Comparison of ENCODE assay signal across 1 cellular context in the genomic region with DNA sequence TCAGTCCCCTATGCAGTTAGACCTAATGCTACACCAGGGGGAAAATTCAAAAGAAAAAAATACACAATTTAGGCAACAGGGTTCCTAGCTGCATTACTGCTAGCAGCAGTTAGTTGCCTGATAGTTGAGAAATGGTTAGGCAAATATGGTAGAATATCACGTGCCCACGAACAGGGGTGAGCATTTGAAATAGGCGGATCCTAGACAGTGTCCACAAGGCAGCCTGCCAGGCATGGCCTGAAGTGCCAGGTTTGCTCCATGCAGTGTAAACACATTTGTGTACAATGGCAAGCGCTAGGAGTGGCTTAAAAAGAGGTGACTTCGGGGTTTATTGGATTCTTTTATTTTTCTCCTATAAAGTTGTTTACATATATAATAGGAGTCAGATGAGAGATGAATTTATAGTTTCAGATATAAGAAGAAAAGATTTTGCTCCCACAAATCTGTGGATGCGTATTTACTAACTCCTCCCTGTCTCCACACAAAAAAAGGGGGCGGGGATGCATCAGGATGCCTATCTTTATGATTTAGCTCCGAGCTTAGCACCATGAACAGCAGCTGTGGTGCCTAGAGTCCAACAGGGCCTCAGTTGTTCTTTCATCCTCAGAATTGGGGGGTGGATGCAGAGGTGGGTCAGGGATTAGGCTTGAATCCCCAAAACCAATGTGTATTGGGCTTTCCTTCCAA.
A peak's percentile ranks its signal among the peaks of the same experiment; 100 is the strongest.
TF ChIP-seq lines count a peak whose summit lies in the region.

No MANE protein-coding gene starts in this region.

TF ChIP-seq in HepG2, 621 proteins besides CTCF, POLR2A, EP300 and RAD21 (continued from another document):
- TF ChIP-seq USF2 (IDR thresholded peaks at IDR 0.05; ENCODE audit: low read depth, low read length) (peak; percentile 58), USF2 (CRISPR knock-in tag; IDR thresholded peaks at IDR 0.05; ENCODE audit: borderline replicate concordance) (peak; percentile 40; the same call in 1 of the 2 replicates), ZNF143 (CRISPR knock-in tag; IDR thresholded peaks at IDR 0.05) (no peak), ZNF138 (CRISPR knock-in tag; IDR thresholded peaks at IDR 0.05; ENCODE audit: low read depth) (no peak), RFXANK (CRISPR knock-in tag; IDR thresholded peaks at IDR 0.05) (no peak), GLMP (CRISPR knock-in tag; IDR thresholded peaks at IDR 0.05; ENCODE audit: borderline replicate concordance) (no peak), PITX1 (CRISPR knock-in tag; IDR thresholded peaks at IDR 0.05) (no peak), CREB1 (IDR thresholded peaks at IDR 0.05) (no peak), CREB1 (CRISPR knock-in tag; IDR thresholded peaks at IDR 0.05) (no peak), PHF21A (CRISPR knock-in tag; IDR thresholded peaks at IDR 0.05) (no peak), ZNF354B (CRISPR knock-in tag; IDR thresholded peaks at IDR 0.05) (no peak), FOXA1 (IDR thresholded peaks at IDR 0.05) (no peak), FOXA1 (CRISPR knock-in tag; IDR thresholded peaks at IDR 0.05) (peak; percentile 46), CREM (IDR thresholded peaks at IDR 0.05) (no peak), CREM (CRISPR knock-in tag; IDR thresholded peaks at IDR 0.05) (no peak), DNMT3B (CRISPR knock-in tag; conservative IDR thresholded peaks at IDR 0.05) (no peak), BHLHE40 (IDR thresholded peaks at IDR 0.05; ENCODE audit: low read length) (peak; percentile 82), EEA1 (CRISPR knock-in tag; IDR thresholded peaks at IDR 0.05; ENCODE audit: borderline replicate concordance) (no peak), ZNF780A (CRISPR knock-in tag; IDR thresholded peaks at IDR 0.05) (no peak), BCL6 (CRISPR knock-in tag; IDR thresholded peaks at IDR 0.05) (peak; percentile 23; the same call in 1 of the 2 replicates), ZNF768 (CRISPR knock-in tag; IDR thresholded peaks at IDR 0.05) (no peak), FLYWCH1 (CRISPR knock-in tag; IDR thresholded peaks at IDR 0.05) (no peak), GLI4 (CRISPR knock-in tag; IDR thresholded peaks at IDR 0.05; ENCODE audit: borderline replicate concordance) (no peak), FOXP1 (IDR thresholded peaks at IDR 0.05) (no peak), FOXP1 (CRISPR knock-in tag; IDR thresholded peaks at IDR 0.05) (peak; percentile 49; the same call in 1 of the 2 replicates), ZNF776 (CRISPR knock-in tag; IDR thresholded peaks at IDR 0.05) (no peak), FOXA3 (CRISPR knock-in tag; IDR thresholded peaks at IDR 0.05) (peak; percentile 51), ZNF337 (CRISPR knock-in tag; IDR thresholded peaks at IDR 0.05; ENCODE audit: borderline replicate concordance, low read depth) (no peak)
- TF ChIP-seq, protein P1, sequence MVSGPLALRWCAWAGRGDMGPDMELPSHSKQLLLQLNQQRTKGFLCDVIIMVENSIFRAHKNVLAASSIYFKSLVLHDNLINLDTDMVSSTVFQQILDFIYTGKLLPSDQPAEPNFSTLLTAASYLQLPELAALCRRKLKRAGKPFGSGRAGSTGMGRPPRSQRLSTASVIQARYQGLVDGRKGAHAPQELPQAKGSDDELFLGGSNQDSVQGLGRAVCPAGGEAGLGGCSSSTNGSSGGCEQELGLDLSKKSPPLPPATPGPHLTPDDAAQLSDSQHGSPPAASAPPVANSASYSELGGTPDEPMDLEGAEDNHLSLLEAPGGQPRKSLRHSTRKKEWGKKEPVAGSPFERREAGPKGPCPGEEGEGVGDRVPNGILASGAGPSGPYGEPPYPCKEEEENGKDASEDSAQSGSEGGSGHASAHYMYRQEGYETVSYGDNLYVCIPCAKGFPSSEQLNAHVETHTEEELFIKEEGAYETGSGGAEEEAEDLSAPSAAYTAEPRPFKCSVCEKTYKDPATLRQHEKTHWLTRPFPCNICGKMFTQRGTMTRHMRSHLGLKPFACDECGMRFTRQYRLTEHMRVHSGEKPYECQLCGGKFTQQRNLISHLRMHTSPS (CRISPR knock-in tag; IDR thresholded peaks at IDR 0.05; ENCODE audit: low read depth): 0 out of 2 replicates have a peak, but pooled peaks have one; percentile 36
- TF ChIP-seq, protein P2, sequence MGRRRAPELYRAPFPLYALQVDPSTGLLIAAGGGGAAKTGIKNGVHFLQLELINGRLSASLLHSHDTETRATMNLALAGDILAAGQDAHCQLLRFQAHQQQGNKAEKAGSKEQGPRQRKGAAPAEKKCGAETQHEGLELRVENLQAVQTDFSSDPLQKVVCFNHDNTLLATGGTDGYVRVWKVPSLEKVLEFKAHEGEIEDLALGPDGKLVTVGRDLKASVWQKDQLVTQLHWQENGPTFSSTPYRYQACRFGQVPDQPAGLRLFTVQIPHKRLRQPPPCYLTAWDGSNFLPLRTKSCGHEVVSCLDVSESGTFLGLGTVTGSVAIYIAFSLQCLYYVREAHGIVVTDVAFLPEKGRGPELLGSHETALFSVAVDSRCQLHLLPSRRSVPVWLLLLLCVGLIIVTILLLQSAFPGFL (CRISPR knock-in tag; IDR thresholded peaks at IDR 0.05): no peak
